16 cellular contexts compared by ENCODE assay signal in the genomic region with DNA sequence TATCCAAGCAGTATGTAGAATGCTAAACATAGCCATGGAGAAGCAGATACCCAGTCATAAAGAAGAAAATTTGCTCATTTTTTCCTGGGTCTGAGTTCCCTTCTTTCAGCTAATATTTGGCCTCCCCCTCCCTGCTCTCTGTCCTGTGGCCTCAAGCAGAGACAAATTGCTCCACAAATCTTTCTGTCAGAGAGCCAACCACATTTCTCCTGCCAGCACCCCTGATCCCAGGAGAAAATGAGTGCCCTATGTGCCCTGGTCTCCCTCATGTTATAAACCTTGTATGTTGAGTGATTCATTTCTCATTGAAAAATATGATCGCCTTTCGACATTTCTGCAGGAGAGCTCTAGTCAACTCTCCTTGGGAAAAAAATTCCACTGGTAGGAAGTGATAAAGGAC.
A peak's percentile ranks its signal among the peaks of the same experiment; 100 is the strongest.
DNase-seq lines count a peak whose midpoint lies in the region; ATAC-seq and TF ChIP-seq lines count a peak whose summit lies in the region.
"Had no signal": no experiment of that assay in that cellular context is flagged by ENCODE, and none has a peak within 500 bp of the region (broad histone marks: within the 10 kb centered on the region; RNA-seq: fewer than 3 reads in every experiment).

No MANE protein-coding gene starts in this region.

- H3K27ac Mint-ChIP-seq in CD8-positive, alpha-beta T cell = peak overlapping the region; percentile 88
- H3K27ac Mint-ChIP-seq in nephron progenitor cell = peak overlapping the region; percentile 67

- intact Hi-C loops in CD8-positive, alpha-beta T cell (cut with DNase I, micrococcal nuclease) = loop anchor here in 1 of 2 experiments (5.0 kb wide), 1 partner anchor 97 kb away; no protein-coding TSS in a partner anchor
- intact Hi-C loops in left lung (cut with DNase I) = no loop called here

- H3K27me3 ChIP-seq in CD8-positive, alpha-beta T cell (ENCODE audit: insufficient read depth, low read length) = no peaks in the 10 kb centered on the region
- no peaks in the 10 kb centered on the region for H3K27me3 ChIP-seq in left lung
- H3K27me3 ChIP-seq in trophoblast cell (ENCODE audit: insufficient read depth, low read length) = no peaks in the 10 kb centered on the region
- H3K27me3 ChIP-seq: Peyer's patch, thyroid gland had no signal

- peaks cover 2% of the 10 kb centered on the region for H3K27me3 Mint-ChIP-seq in CD8-positive, alpha-beta T cell (ENCODE audit: low read depth)
- no peaks in the 10 kb centered on the region for H3K27me3 Mint-ChIP-seq in nephron progenitor cell (ENCODE audit: low read depth, poor library complexity)

- H2BK5ac ChIP-seq in trophoblast cell (ENCODE audit: low read depth, low read length, poor library complexity) = no peak overlapping the region

- H3K36me3 ChIP-seq in CD8-positive, alpha-beta T cell (ENCODE audit: insufficient read depth, low read length) = no peaks in the 10 kb centered on the region
- H3K36me3 ChIP-seq in left lung (peaks cover 0 to 5% of the 10 kb centered on the region in 2 donors), trophoblast cell (ENCODE audit: control insufficient read depth in 1 of 2, insufficient read depth in 2 of 2, low read length in 2 of 2) (peaks cover 2% of the 10 kb centered on the region in 2 experiments)

- CTCF ChIA-PET in CD8-positive, alpha-beta T cell (lab: Charles Lee) = interaction anchor here (2.1 kb wide), 1 partner anchor 48 kb away, joined by 8 read pairs; no protein-coding TSS in a partner anchor

- TF ChIP-seq CTCF in CD8-positive, alpha-beta T cell (IDR thresholded peaks at IDR 0.05) = no peak
- TF ChIP-seq CTCF in nephron progenitor cell (IDR thresholded peaks at IDR 0.05) (no peak), left lung (IDR thresholded peaks at IDR 0.05) (no peak)

- no peak for ATAC-seq in CD8-positive, alpha-beta T cell
- no peak for ATAC-seq in left lung

- H3K27ac ChIP-seq in CD8-positive, alpha-beta T cell (ENCODE audit: low read depth, low read length) = peak overlapping the region; percentile 14
- H3K27ac ChIP-seq in left lung (no peak overlapping the region), trophoblast cell (ENCODE audit: low read depth, low read length) (no peak overlapping the region)
- H3K27ac ChIP-seq: GM23248, parathyroid adenoma, thyroid gland had no signal

- H3K79me2 ChIP-seq in trophoblast cell (ENCODE audit: control insufficient read depth, insufficient read depth, low read length, poor library complexity) = no peaks in the 10 kb centered on the region
- H3K79me2 ChIP-seq: parathyroid adenoma had no signal

- no peak overlapping the region for H3K18ac ChIP-seq in trophoblast cell (ENCODE audit: low read length)

- H3K14ac ChIP-seq in trophoblast cell (ENCODE audit: low read length) = no peak overlapping the region

- H3K4me2 ChIP-seq in trophoblast cell (ENCODE audit: low read length) = no peak overlapping the region

- no peaks in the 10 kb centered on the region for H3K79me1 ChIP-seq in trophoblast cell (ENCODE audit: low read length)

- no peak overlapping the region for H4K8ac ChIP-seq in trophoblast cell (ENCODE audit: low read depth, low read length)

- H3K4me3 ChIP-seq in CD8-positive, alpha-beta T cell (ENCODE audit: low read depth, low read length) = no peak overlapping the region
- H3K4me3 ChIP-seq in left lung = no peak overlapping the region
- H3K4me3 ChIP-seq in trophoblast cell (ENCODE audit: low read depth, low read length) = no peak overlapping the region
- H3K4me3 ChIP-seq: GM23248, Peyer's patch, skin epidermis, thyroid gland had no signal

- H2AFZ ChIP-seq in trophoblast cell (ENCODE audit: insufficient read depth, low read length, poor library complexity) = no peak overlapping the region
- H2AFZ ChIP-seq: GM23248, parathyroid adenoma had no signal

- no peak overlapping the region for H3K23ac ChIP-seq in trophoblast cell (ENCODE audit: low read length)

- no peak overlapping the region for H2AK5ac ChIP-seq in trophoblast cell (ENCODE audit: low read length)

- H2BK12ac ChIP-seq in trophoblast cell (ENCODE audit: low read length) = no peak overlapping the region

- H3K36me3 Mint-ChIP-seq in CD8-positive, alpha-beta T cell = no peaks in the 10 kb centered on the region
- H3K36me3 Mint-ChIP-seq in nephron progenitor cell (ENCODE audit: low read depth) = no peaks in the 10 kb centered on the region

- POLR2A ChIA-PET in CD8-positive, alpha-beta T cell (lab: Charles Lee) = no interaction called here

- H3K9ac ChIP-seq in trophoblast cell (ENCODE audit: low read length) = no peak overlapping the region
- H3K9ac ChIP-seq: GM23248, parathyroid adenoma had no signal

- WGBS in trophoblast cell (ENCODE audit: extremely low coverage, insufficient coverage, insufficient read length) = no CpG with 5 or more reads among the region's 2 CpGs

- no peak overlapping the region for H4K91ac ChIP-seq in trophoblast cell (ENCODE audit: low read depth, low read length)

- no peak overlapping the region for H2BK120ac ChIP-seq in trophoblast cell (ENCODE audit: insufficient read depth, low read length, poor library complexity)

- peaks cover 13% of the 10 kb centered on the region for H3K4me1 ChIP-seq in CD8-positive, alpha-beta T cell (ENCODE audit: insufficient read depth, low read length)
- no peaks in the 10 kb centered on the region for H3K4me1 ChIP-seq in left lung
- H3K4me1 ChIP-seq in trophoblast cell (ENCODE audit: control insufficient read depth in 1 of 2, insufficient read depth in 2 of 2, low read length in 2 of 2) = no peaks in the 10 kb centered on the region
- H3K4me1 ChIP-seq: parathyroid adenoma, thyroid gland had no signal

- no peak overlapping the region for H4K12ac ChIP-seq in trophoblast cell (ENCODE audit: low read depth, low read length)

- H3K9me3 Mint-ChIP-seq in CD8-positive, alpha-beta T cell = no peaks in the 10 kb centered on the region
- H3K9me3 Mint-ChIP-seq in nephron progenitor cell = no peaks in the 10 kb centered on the region
- H3K9me3 Mint-ChIP-seq: activated CD8-positive, alpha-beta T cell treated with anti-CD3 and anti-CD28 coated beads for 36 hours had no signal

- no peak overlapping the region for H3K4me3 Mint-ChIP-seq in CD8-positive, alpha-beta T cell
- no peak overlapping the region for H3K4me3 Mint-ChIP-seq in nephron progenitor cell
- H3K4me3 Mint-ChIP-seq: activated CD8-positive, alpha-beta T cell treated with anti-CD3 and anti-CD28 coated beads for 36 hours had no signal

- no peaks in the 10 kb centered on the region for H3K9me3 ChIP-seq in CD8-positive, alpha-beta T cell (ENCODE audit: low read length)
- H3K9me3 ChIP-seq in left lung (no peaks in the 10 kb centered on the region), trophoblast cell (ENCODE audit: insufficient read depth, low read depth, low read length) (peaks cover under 1% of the 10 kb centered on the region)
- H3K9me3 ChIP-seq: Peyer's patch, thyroid gland had no signal

- DNase-seq in CD8-positive, alpha-beta T cell = no peak
- DNase-seq in NCI-H226 (peak; percentile 17), cerebellar cortex (ENCODE audit: low spot score) (peak; percentile 40), nephron progenitor cell (no peak), EL (no peak), left lung (no peak), trophoblast cell (no peak)
- no peak for DNase-seq in stimulated activated CD8-positive, alpha-beta memory T cell treated with anti-CD3 and anti-CD28 coated beads, Interleukin-4, amount 100 ng/mL, for 48 hours
- DNase-seq: NCI-H2107; Peyer's patch; stimulated activated CD4-positive, alpha-beta T cell treated with anti-CD3 and anti-CD28 coated beads, Interleukin-4, amount 100 ng/mL, for 24 hours; thyroid gland had no signal

- H3K4ac ChIP-seq in trophoblast cell (ENCODE audit: low read depth, low read length) = no peak overlapping the region

- H3K4me1 Mint-ChIP-seq in CD8-positive, alpha-beta T cell (ENCODE audit: low read depth) = peaks cover 16% of the 10 kb centered on the region
- H3K4me1 Mint-ChIP-seq in nephron progenitor cell = peaks cover 59% of the 10 kb centered on the region

Comparison
In these comparisons a context has a peak if more than half of its experiments do, and no peak if none do; other contexts are left out.
1. DNase-seq: peak in NCI-H226 (single experiment) and cerebellar cortex (single experiment); none in CD8-positive, alpha-beta T cell (0 of 7), nephron progenitor cell (single experiment), stimulated activated CD8-positive, alpha-beta memory T cell treated with anti-CD3 and anti-CD28 coated beads, Interleukin-4, amount 100 ng/mL, for 48 hours (single experiment), EL (single experiment), left lung (0 of 2) and trophoblast cell (0 of 2).